In the genomic region with DNA sequence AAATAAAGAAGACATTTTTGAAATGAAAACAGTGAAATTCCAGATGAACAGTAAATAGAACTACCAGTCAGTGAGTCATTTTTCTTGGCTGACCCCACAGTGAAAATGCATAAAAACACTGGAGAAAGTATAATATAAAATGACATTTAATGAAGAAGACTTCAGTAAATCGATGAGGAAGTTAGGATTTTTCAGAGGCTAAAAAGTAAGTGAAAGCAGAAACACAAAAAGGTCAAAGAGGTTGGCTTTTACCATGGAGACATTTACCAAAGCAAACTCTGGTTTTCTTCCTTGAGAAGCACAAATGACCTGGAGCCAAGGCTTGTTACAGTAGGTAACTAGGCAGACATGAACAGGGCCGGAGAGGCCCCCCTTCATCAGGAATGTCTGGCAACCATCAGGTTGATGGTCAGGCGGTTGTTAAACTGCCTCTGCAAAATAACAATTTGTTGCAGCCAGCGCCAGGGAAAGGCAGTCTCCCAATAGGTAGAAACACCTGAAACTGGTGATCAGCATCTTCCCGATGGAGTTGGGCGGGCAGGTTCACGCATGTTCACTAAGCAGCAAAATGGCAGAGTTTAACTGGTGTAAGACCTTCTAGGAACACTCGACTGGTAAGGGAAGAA, we compare ENCODE assay signal across 12 cellular contexts. TPM values are rescaled to one million over a fixed set of nuclear protein-coding genes. Genes with fewer than 3 reads are reported as not detected.
DNase-seq lines count a peak whose midpoint lies in the region; ATAC-seq, FAIRE-seq and TF ChIP-seq lines count a peak whose summit lies in the region.
"Had no signal": no experiment of that assay in that cellular context is flagged by ENCODE, and none has a peak within 500 bp of the region (broad histone marks: within the 10 kb centered on the region; RNA-seq: fewer than 3 reads in every experiment).

No MANE protein-coding gene starts in this region.

- in situ Hi-C loops in brain microvascular endothelial cell (cut with HindIII; ENCODE audit: low pct_ligation_motif_present, low sequenced_read_pairs) = no loop called here

- FAIRE-seq in endometrium (lab: Jason Lieb, UNC) = peak; percentile 48

- H3K27ac Mint-ChIP-seq in progenitor cell of endocrine pancreas = peak overlapping the region; percentile 51

- H3K4me3 Mint-ChIP-seq in progenitor cell of endocrine pancreas (ENCODE audit: low read depth) = no peak overlapping the region

- H3K36me3 ChIP-seq in OCI-LY7 (ENCODE audit: insufficient read depth, low read length) (no peaks in the 10 kb centered on the region), brain microvascular endothelial cell (replicated peaks) (no peaks in the 10 kb centered on the region)
- no peaks in the 10 kb centered on the region for H3K36me3 ChIP-seq in effector memory CD4-positive, alpha-beta T cell (ENCODE audit: control insufficient read depth, insufficient read depth, low read length)
- H3K36me3 ChIP-seq: lower lobe of right lung had no signal

- TF ChIP-seq CTCF in OCI-LY7 (conservative IDR thresholded peaks at IDR 0.05; ENCODE audit: low read length) (no peak), progenitor cell of endocrine pancreas (IDR thresholded peaks at IDR 0.05; ENCODE audit: unreplicated experiment) (no peak), brain microvascular endothelial cell (IDR thresholded peaks at IDR 0.05; ENCODE audit: low read depth, low read length, missing control alignments) (no peak)

- POLR2A ChIA-PET in OCI-LY7 (lab: Charles Lee) = no interaction called here

- H3K9me3 Mint-ChIP-seq in progenitor cell of endocrine pancreas (ENCODE audit: low read depth) = peaks cover 4% of the 10 kb centered on the region

- peaks cover 82% of the 10 kb centered on the region for H3K4me1 ChIP-seq in OCI-LY7 (ENCODE audit: insufficient read depth, low read length, poor library complexity, severe bottlenecking)
- H3K4me1 ChIP-seq in effector memory CD4-positive, alpha-beta T cell (ENCODE audit: control insufficient read depth, insufficient read depth, low read length, poor library complexity, severe bottlenecking) = peaks cover 58% of the 10 kb centered on the region

- 0 out of 2 replicates have a peak overlapping the region, but pooled peaks have one; percentile 18 for H3K4me2 ChIP-seq in OCI-LY7 (ENCODE audit: low read length)

- no peaks in the 10 kb centered on the region for H3K27me3 Mint-ChIP-seq in progenitor cell of endocrine pancreas

- H3K9me2 ChIP-seq in OCI-LY7 (ENCODE audit: insufficient read depth, low read length) = no peaks in the 10 kb centered on the region

- no TSS peak for BruUV-seq in OCI-LY7 (replicated peaks; lab: Mats Ljungman, UMichigan)

- peaks cover 22% of the 10 kb centered on the region for H3K4me1 Mint-ChIP-seq in progenitor cell of endocrine pancreas (ENCODE audit: low read depth)

- DNase-seq in EH (ENCODE audit: low read depth) (peak; percentile 79), OCI-LY7 (ENCODE audit: low spot score) (no peak), progenitor cell of endocrine pancreas (ENCODE audit: low spot score, unreplicated experiment) (no peak), brain microvascular endothelial cell (no peak), glomerular visceral epithelial cell (ENCODE audit: extremely low spot score) (no peak)
- DNase-seq in effector memory CD4-positive, alpha-beta T cell = no peak
- DNase-seq: activated naive CD4-positive, alpha-beta T cell treated with anti-CD3 and anti-CD28 coated beads, Interleukin-2, amount 50 U/mL, for 16 hours; lower lobe of right lung; NCI-H226; T-helper 9 cell had no signal

- intact Hi-C loops in OCI-LY7 (cut with micrococcal nuclease; ENCODE audit: unreplicated experiment) = no loop called here

- H2AFZ ChIP-seq in OCI-LY7 (ENCODE audit: low read length) = peak overlapping the region; percentile 55; the same call in 1 of the 2 replicates

- H3K79me2 ChIP-seq in OCI-LY7 (ENCODE audit: insufficient read depth, low read depth, low read length) = no peaks in the 10 kb centered on the region

- no peaks in the 10 kb centered on the region for H3K9me3 ChIP-seq in OCI-LY7 (ENCODE audit: low read length)
- H3K9me3 ChIP-seq in effector memory CD4-positive, alpha-beta T cell (ENCODE audit: control insufficient read depth, low read length) = no peaks in the 10 kb centered on the region
- H3K9me3 ChIP-seq: lower lobe of right lung had no signal

- CTCF ChIA-PET in OCI-LY7 (lab: Charles Lee; ENCODE audit: unreplicated experiment) = no interaction called here

- H3K4me3 ChIP-seq in OCI-LY7 (ENCODE audit: low read depth, low read length, poor library complexity, severe bottlenecking) (no peak overlapping the region), brain microvascular endothelial cell (ENCODE audit: low read depth, low read length) (no peak overlapping the region)
- no peak overlapping the region for H3K4me3 ChIP-seq in effector memory CD4-positive, alpha-beta T cell (ENCODE audit: insufficient read depth, low read depth, low read length, poor library complexity, severe bottlenecking)
- H3K4me3 ChIP-seq: lower lobe of right lung had no signal

- no peaks in the 10 kb centered on the region for H4K20me1 ChIP-seq in OCI-LY7 (ENCODE audit: insufficient read depth, low read length)

- ATAC-seq in GM21367 (IDR thresholded peaks at IDR 0.05; ENCODE audit: unreplicated experiment) = no peak
- ATAC-seq: lower lobe of right lung had no signal

- H3K27ac ChIP-seq in OCI-LY7 (ENCODE audit: low read depth, low read length, poor library complexity, severe bottlenecking) = no peak overlapping the region
- no peak overlapping the region for H3K27ac ChIP-seq in brain microvascular endothelial cell
- no peak overlapping the region for H3K27ac ChIP-seq in effector memory CD4-positive, alpha-beta T cell (ENCODE audit: insufficient read depth, low read length, poor library complexity, severe bottlenecking)
- H3K27ac ChIP-seq: lower lobe of right lung had no signal

- H3K27me3 ChIP-seq in brain microvascular endothelial cell (replicated peaks) = no peaks in the 10 kb centered on the region
- no peaks in the 10 kb centered on the region for H3K27me3 ChIP-seq in effector memory CD4-positive, alpha-beta T cell (replicated peaks; ENCODE audit: control insufficient read depth, insufficient read depth, low read length, poor library complexity, severe bottlenecking)

- H3K36me3 Mint-ChIP-seq in progenitor cell of endocrine pancreas (ENCODE audit: insufficient read depth) = no peaks in the 10 kb centered on the region

RNA-seq across cellular contexts. Expression of gene TMEM123, which starts 16.7 kb away (rescaled TPM):
- total RNA-seq in OCI-LY7 (2014; rRNA removed; shearing (Covaris generic)) = 83.3 and 127 TPM in 2 replicates
- total RNA-seq in OCI-LY7 (2022) (232 and 261 TPM in 2 replicates), progenitor cell of endocrine pancreas (243 and 248 TPM in 2 replicates)
